Comparison of ENCODE assay signal across 1 cellular context in the genomic region with DNA sequence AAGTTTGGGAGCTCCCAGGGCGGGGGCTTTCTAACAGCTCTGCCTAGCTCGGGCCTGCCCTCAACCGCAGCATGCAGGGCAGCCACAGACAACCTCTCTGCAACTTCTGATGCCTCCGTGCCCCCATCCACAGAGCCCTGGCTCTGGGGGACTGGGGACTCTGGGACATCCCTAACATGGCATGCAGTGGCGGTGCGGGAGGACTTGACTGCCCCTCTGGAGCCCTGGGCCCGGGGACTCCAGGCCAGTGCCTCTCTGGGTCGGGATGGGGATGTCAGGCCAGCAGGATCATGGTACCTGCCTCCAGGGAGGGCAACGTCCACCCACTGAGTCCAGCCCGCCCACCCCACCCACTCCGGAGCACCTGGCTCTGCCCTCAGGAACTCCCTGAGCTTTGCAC.
TF ChIP-seq lines count a peak whose summit lies in the region.

No MANE protein-coding gene starts in this region.

TF ChIP-seq in WTC11, 78 proteins besides CTCF, POLR2A, EP300 and RAD21 (continued from another document):
- TF ChIP-seq, protein P1, sequence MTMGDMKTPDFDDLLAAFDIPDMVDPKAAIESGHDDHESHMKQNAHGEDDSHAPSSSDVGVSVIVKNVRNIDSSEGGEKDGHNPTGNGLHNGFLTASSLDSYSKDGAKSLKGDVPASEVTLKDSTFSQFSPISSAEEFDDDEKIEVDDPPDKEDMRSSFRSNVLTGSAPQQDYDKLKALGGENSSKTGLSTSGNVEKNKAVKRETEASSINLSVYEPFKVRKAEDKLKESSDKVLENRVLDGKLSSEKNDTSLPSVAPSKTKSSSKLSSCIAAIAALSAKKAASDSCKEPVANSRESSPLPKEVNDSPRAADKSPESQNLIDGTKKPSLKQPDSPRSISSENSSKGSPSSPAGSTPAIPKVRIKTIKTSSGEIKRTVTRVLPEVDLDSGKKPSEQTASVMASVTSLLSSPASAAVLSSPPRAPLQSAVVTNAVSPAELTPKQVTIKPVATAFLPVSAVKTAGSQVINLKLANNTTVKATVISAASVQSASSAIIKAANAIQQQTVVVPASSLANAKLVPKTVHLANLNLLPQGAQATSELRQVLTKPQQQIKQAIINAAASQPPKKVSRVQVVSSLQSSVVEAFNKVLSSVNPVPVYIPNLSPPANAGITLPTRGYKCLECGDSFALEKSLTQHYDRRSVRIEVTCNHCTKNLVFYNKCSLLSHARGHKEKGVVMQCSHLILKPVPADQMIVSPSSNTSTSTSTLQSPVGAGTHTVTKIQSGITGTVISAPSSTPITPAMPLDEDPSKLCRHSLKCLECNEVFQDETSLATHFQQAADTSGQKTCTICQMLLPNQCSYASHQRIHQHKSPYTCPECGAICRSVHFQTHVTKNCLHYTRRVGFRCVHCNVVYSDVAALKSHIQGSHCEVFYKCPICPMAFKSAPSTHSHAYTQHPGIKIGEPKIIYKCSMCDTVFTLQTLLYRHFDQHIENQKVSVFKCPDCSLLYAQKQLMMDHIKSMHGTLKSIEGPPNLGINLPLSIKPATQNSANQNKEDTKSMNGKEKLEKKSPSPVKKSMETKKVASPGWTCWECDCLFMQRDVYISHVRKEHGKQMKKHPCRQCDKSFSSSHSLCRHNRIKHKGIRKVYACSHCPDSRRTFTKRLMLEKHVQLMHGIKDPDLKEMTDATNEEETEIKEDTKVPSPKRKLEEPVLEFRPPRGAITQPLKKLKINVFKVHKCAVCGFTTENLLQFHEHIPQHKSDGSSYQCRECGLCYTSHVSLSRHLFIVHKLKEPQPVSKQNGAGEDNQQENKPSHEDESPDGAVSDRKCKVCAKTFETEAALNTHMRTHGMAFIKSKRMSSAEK (CRISPR knock-in tag; IDR thresholded peaks at IDR 0.05; ENCODE audit: borderline replicate concordance) = no peak
- TF ChIP-seq MYBL2 (CRISPR knock-in tag; IDR thresholded peaks at IDR 0.05) = no peak
- no peak for TF ChIP-seq STAT6 (CRISPR knock-in tag; conservative IDR thresholded peaks at IDR 0.05; ENCODE audit: low read depth)
- TF ChIP-seq RORB (CRISPR knock-in tag; IDR thresholded peaks at IDR 0.05) = no peak
